Comparison of ENCODE assay signal across 1 cellular context in the genomic region with DNA sequence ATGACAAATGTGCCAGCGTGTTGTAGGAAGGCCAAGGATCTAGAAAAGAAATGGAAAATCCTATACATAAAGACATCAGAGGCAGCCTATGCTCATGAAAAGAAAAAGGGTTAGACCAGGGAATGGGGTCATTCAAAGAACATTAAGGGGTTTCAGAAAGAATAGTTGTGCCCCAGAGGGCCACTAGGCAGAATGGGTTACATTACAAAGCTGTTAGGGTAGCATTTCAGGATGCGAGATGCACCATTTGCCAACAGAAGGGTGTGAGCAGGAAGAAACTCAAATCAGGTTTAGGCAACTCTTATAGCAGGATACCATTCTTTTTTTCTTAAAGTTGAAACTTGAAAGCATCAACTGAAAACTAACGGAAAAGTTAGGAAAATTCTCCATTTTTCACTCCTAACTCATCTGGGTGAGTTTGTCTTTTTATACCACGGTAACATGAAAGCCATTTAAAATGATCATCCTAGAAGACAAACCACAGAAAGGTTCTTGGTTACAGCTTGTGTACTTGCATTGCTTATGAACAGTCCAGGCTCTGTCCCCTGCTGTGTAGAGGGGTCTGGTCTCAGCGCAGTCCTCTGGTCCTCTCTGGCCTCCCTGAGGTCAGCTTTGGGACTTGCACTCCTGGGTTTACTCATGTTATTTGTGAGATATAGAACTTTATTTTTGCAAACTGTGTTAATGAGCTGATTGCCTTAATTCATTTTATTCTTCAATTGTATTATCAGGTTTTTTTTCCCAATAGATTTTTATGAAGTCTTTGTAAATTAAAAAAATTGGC.
TF ChIP-seq lines count a peak whose summit lies in the region.

No MANE protein-coding gene starts in this region.

TF ChIP-seq in GM12878, 131 proteins besides CTCF, POLR2A, EP300 and RAD21 (continued from another document):
- TF ChIP-seq, protein P1, sequence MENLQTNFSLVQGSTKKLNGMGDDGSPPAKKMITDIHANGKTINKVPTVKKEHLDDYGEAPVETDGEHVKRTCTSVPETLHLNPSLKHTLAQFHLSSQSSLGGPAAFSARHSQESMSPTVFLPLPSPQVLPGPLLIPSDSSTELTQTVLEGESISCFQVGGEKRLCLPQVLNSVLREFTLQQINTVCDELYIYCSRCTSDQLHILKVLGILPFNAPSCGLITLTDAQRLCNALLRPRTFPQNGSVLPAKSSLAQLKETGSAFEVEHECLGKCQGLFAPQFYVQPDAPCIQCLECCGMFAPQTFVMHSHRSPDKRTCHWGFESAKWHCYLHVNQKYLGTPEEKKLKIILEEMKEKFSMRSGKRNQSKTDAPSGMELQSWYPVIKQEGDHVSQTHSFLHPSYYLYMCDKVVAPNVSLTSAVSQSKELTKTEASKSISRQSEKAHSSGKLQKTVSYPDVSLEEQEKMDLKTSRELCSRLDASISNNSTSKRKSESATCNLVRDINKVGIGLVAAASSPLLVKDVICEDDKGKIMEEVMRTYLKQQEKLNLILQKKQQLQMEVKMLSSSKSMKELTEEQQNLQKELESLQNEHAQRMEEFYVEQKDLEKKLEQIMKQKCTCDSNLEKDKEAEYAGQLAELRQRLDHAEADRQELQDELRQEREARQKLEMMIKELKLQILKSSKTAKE (IDR thresholded peaks at IDR 0.05; ENCODE audit: low read depth, poor library complexity, severe bottlenecking): no peak
- TF ChIP-seq, protein P2, sequence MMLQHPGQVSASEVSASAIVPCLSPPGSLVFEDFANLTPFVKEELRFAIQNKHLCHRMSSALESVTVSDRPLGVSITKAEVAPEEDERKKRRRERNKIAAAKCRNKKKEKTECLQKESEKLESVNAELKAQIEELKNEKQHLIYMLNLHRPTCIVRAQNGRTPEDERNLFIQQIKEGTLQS (IDR thresholded peaks at IDR 0.05; ENCODE audit: borderline replicate concordance, extremely low read depth, low read depth, low read length): no peak
- TF ChIP-seq, protein P3, sequence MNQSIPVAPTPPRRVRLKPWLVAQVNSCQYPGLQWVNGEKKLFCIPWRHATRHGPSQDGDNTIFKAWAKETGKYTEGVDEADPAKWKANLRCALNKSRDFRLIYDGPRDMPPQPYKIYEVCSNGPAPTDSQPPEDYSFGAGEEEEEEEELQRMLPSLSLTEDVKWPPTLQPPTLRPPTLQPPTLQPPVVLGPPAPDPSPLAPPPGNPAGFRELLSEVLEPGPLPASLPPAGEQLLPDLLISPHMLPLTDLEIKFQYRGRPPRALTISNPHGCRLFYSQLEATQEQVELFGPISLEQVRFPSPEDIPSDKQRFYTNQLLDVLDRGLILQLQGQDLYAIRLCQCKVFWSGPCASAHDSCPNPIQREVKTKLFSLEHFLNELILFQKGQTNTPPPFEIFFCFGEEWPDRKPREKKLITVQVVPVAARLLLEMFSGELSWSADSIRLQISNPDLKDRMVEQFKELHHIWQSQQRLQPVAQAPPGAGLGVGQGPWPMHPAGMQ (IDR thresholded peaks at IDR 0.05; ENCODE audit: borderline replicate concordance): no peak
